ENCODE assay signal across 8 cellular contexts in the genomic region with DNA sequence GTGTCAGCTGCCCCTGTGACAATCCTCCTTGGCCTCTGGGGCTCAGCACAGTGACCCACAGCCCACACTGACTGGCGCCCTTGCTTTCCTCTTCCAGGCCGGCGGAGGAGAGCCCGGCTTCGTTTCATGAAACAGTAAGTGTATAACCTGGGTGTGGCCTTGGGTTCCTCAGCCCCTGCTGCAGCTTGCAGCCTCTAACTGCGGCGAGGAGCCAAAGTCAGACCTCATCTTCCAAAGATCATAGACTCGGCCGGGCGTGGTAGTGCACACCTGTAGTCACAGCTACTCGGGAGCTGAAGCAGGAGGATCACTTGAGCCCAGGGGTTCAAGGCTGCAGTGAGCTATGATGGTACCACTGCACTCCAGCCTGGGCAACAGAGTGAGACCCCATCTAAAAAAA. TPM values are rescaled to one million over a fixed set of nuclear protein-coding genes. Genes with fewer than 3 reads are reported as not detected.
"Had no signal": no experiment of that assay in that cellular context is flagged by ENCODE, and none has a peak within 500 bp of the region (broad histone marks: within the 10 kb centered on the region; RNA-seq: fewer than 3 reads in every experiment).

No MANE protein-coding gene starts in this region.

RNA-seq across cellular contexts. Expression of a gene that starts 17.0 kb away (rescaled TPM):
- total RNA-seq: activated CD4-positive, alpha-beta memory T cell treated with anti-CD3 and anti-CD28 coated beads, Interleukin-2, amount 10 ng/mL, durations not matched to agents 7 days and 5 days; activated CD4-positive, alpha-beta T cell treated with anti-CD3 and anti-CD28 coated beads, Interleukin-2, amount 10 ng/mL, durations not matched to agents 7 days and 5 days; activated T-helper 2 cell treated with anti-CD3 and anti-CD28 coated beads, Interferon-gamma antibody, Interleukin-2, Interleukin-4, amounts not matched to agents 10 μg/mL and 5 μg/mL and 100 μg/mL, durations not matched to agents 14 hours and 24 hours and 36 hours; ascending aorta; cardiac muscle cell; endodermal cell; glomerular endothelial cell; WTC11 had no signal
- polyA plus RNA-seq: cardiac muscle cell had no signal
